In the genomic region with DNA sequence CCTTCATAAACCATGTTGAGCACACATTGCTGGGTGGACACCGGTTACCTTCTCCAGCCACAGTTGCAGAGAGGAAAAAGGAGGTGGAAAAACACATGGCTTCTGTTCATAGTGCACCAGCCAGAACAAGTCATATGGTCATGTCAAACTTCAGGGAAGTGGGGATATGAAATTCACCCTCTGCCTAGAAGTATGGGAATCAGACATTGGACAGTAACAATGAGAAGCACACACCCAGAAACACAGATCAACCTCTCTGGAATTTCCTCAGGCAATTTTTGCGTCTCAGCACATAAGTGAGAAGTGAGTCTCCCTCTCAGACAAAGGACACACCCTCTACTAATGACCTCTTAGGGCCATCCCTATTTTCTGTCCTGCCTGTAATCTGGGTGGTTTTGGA, we compare ENCODE assay signal across 12 cellular contexts.
DNase-seq lines count a peak whose midpoint lies in the region; ATAC-seq and TF ChIP-seq lines count a peak whose summit lies in the region.
"Had no signal": no experiment of that assay in that cellular context is flagged by ENCODE, and none has a peak within 500 bp of the region (broad histone marks: within the 10 kb centered on the region; RNA-seq: fewer than 3 reads in every experiment).

No MANE protein-coding gene starts in this region.

- no peaks in the 10 kb centered on the region for H3K27me3 ChIP-seq in stomach
- H3K27me3 ChIP-seq in lower lobe of right lung (ENCODE audit: low read depth) = no peaks in the 10 kb centered on the region

- H3K36me3 ChIP-seq in stomach (no peaks in the 10 kb centered on the region), lower lobe of right lung (no peaks in the 10 kb centered on the region)

- WGBS in stomach, 5 donors = 48 to 79% (median 59%) methylated on average over 2 of the region's 2 CpGs

- H3K4me3 ChIP-seq in fibroblast of villous mesenchyme (ENCODE audit: low read depth, low read length) (no peak overlapping the region), stomach (no peak overlapping the region), lower lobe of right lung (no peak overlapping the region)

- no peaks in the 10 kb centered on the region for H3K9me3 ChIP-seq in stomach
- H3K9me3 ChIP-seq in lower lobe of right lung = no peaks in the 10 kb centered on the region

- intact Hi-C loops in stomach (cut with DNase I; ENCODE audit: low total_unique reads) = no loop called here
- intact Hi-C loops in lower lobe of right lung (cut with DNase I) = no loop called here

- TF ChIP-seq CTCF in fibroblast of villous mesenchyme (IDR thresholded peaks at IDR 0.05; ENCODE audit: insufficient read depth, low read depth, low read length) (no peak), stomach (IDR thresholded peaks at IDR 0.05) (no peak), lower lobe of right lung (IDR thresholded peaks at IDR 0.05) (no peak)

- TF ChIP-seq EP300 in stomach (IDR thresholded peaks at IDR 0.05) = no peak

- TF ChIP-seq POLR2A in stomach (IDR thresholded peaks at IDR 0.05) = no peak

- H3K27ac ChIP-seq in stomach = peak overlapping the region in 3 of 5 donors; percentile 32 to 75 (median 67)
- H3K27ac ChIP-seq in lower lobe of right lung = no peak overlapping the region

- no peak for ATAC-seq in GM18867 (IDR thresholded peaks at IDR 0.05; ENCODE audit: unreplicated experiment)
- no peak for ATAC-seq in lower lobe of right lung
- ATAC-seq in HG03175 (IDR thresholded peaks at IDR 0.05; ENCODE audit: unreplicated experiment) = no peak
- no peak for ATAC-seq in GM19452 (IDR thresholded peaks at IDR 0.05; ENCODE audit: unreplicated experiment)
- ATAC-seq: natural killer cell treated with Interleukin-12 subunit alpha and Interleukin-12 subunit beta and Interleukin-15 and Interleukin-18, amount 100 ng/mL, for 72 hours had no signal

- peaks cover 0 to 36% (median 14%) of the 10 kb centered on the region in 4 donors for H3K4me1 ChIP-seq in stomach
- H3K4me1 ChIP-seq in lower lobe of right lung = peaks cover 28% of the 10 kb centered on the region

- DNase-seq in H4 (ENCODE audit: low spot score) = peak; percentile 30
- DNase-seq in SW480 (ENCODE audit: low spot score) = peak; percentile 17
- DNase-seq in fibroblast of villous mesenchyme (ENCODE audit: low read depth) = peak; percentile 62
- no peak for DNase-seq in stomach
- no peak for DNase-seq in lower lobe of right lung
- DNase-seq: NCI-H1417 treated with DMSO at 0.1 percent for 48 hours; NK-92 treated with Interleukin-12 subunit alpha and Interleukin-12 subunit beta, amount 100 ng/mL, for 24 hours; T-helper 9 cell had no signal

Comparison
In these comparisons a context has a peak if more than half of its experiments do, and no peak if none do; other contexts are left out.
1. DNase-seq: peak in H4 (single experiment), SW480 (single experiment) and fibroblast of villous mesenchyme (single experiment); none in stomach (single experiment) and lower lobe of right lung (single experiment).